In the genomic region with DNA sequence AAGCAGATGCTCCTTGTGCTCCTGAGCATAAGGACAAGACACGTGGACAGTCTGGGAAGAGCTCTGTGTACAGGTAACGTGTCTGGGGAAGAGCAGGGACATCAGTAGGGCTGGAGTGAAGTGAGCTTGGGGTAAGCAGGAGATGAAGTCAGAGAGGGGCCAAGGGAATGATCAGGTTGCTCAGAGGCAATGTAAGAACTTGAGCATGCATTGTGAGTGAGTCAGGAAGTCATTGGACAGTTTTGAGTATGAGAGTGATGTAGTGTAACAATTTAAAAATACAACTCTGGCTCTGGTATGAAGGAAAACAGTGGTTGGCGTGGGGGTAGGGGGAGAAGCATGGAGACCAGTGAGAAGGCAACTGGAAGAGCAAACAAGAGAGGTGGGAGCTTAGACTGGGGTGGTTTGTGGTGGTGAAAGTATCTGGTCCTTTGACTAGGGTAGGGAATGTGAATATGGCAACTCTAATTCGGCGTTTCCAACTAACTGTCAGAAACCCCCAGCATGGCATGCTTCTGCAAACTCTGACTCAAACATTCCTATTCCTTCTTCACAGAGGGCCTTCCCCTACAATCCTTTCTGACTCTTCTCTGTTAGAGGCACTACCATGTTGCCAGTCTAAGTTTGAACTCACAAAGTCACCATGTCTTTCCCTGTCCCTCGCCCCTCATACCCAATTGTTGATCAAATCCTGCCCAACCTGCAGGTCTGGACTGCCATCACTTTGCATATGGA, we compare ENCODE assay signal across 1 cellular context.
TF ChIP-seq lines count a peak whose summit lies in the region.

No MANE protein-coding gene starts in this region.

TF ChIP-seq in K562, 482 proteins besides CTCF, POLR2A, EP300 and RAD21:
- TF ChIP-seq NCOA6 (IDR thresholded peaks at IDR 0.05): no peak
- TF ChIP-seq, protein P1, sequence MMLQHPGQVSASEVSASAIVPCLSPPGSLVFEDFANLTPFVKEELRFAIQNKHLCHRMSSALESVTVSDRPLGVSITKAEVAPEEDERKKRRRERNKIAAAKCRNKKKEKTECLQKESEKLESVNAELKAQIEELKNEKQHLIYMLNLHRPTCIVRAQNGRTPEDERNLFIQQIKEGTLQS (IDR thresholded peaks at IDR 0.05): peak; percentile 30; the same call in 1 of the 2 replicates
- TF ChIP-seq, protein P1 (CRISPR knock-in tag; conservative IDR thresholded peaks at IDR 0.05): no peak
TF ChIP-seq in K562: peak in this region for 1.
